Comparison of ENCODE assay signal across 17 cellular contexts in genomic region chr4:124939908-124940307, GRCh38.
DNase-seq lines count a peak whose midpoint lies in the region; ATAC-seq, FAIRE-seq and TF ChIP-seq lines count a peak whose summit lies in the region.
"Had no signal": no experiment of that assay in that cellular context is flagged by ENCODE, and none has a peak within 500 bp of the region (broad histone marks: within the 10 kb centered on the region; RNA-seq: fewer than 3 reads in every experiment).

No MANE protein-coding gene starts in this region.

- peak overlapping the region; percentile 3 for H3K4me2 ChIP-seq in astrocyte (ENCODE audit: low read length)

- no peaks in the 10 kb centered on the region for H3K9me3 ChIP-seq in heart right ventricle
- no peaks in the 10 kb centered on the region for H3K9me3 ChIP-seq in astrocyte (ENCODE audit: insufficient read depth, low read depth, low read length)
- H3K9me3 ChIP-seq in left lung = no peaks in the 10 kb centered on the region
- H3K9me3 ChIP-seq: lower lobe of right lung had no signal

- intact Hi-C loops in heart right ventricle (cut with DNase I) (loop anchor here in 6 of 10 donors (5.0 to 10.0 kb wide), 2 partner anchors 225 to 228 kb away; partner anchors contain the start of gene ANKRD50 (in 6 of the 6)), Right ventricle myocardium superior (cut with DNase I) (no loop called here), left lung (cut with DNase I) (no loop called here)

- H4K20me1 ChIP-seq in astrocyte (ENCODE audit: insufficient read depth, low read length) = no peaks in the 10 kb centered on the region

- H3K4me3 ChIP-seq in heart right ventricle = no peak overlapping the region
- no peak overlapping the region for H3K4me3 ChIP-seq in astrocyte (ENCODE audit: insufficient read depth, low read depth, low read length)
- no peak overlapping the region for H3K4me3 ChIP-seq in left lung
- H3K4me3 ChIP-seq: lower lobe of right lung had no signal

- peaks cover 0 to 53% (median 33%) of the 10 kb centered on the region in 9 donors for H3K4me1 ChIP-seq in heart right ventricle
- peaks cover 22% of the 10 kb centered on the region for H3K4me1 ChIP-seq in astrocyte (ENCODE audit: insufficient read depth, low read length)
- H3K4me1 ChIP-seq in left lung = peaks cover 3% of the 10 kb centered on the region in 2 donors

- H3K27me3 ChIP-seq in heart right ventricle (no peaks in the 10 kb centered on the region), astrocyte (ENCODE audit: insufficient read depth, low read length) (no peaks in the 10 kb centered on the region), left lung (no peaks in the 10 kb centered on the region)

- no peaks in the 10 kb centered on the region for H3K9me3 Mint-ChIP-seq in astrocyte (ENCODE audit: unreplicated experiment)
- H3K9me3 Mint-ChIP-seq in activated naive CD8-positive, alpha-beta T cell treated with anti-CD3 and anti-CD28 coated beads for 36 hours = peaks cover 2% of the 10 kb centered on the region

- ATAC-seq in heart right ventricle = no peak
- no peak for ATAC-seq in Right ventricle myocardium superior (ENCODE audit: poor library complexity)
- ATAC-seq in left lung = peak; percentile 51
- ATAC-seq in HG03439 (IDR thresholded peaks at IDR 0.05; ENCODE audit: unreplicated experiment) = no peak
- no peak for ATAC-seq in GM21447 (IDR thresholded peaks at IDR 0.05; ENCODE audit: unreplicated experiment)
- ATAC-seq in GM21737 (IDR thresholded peaks at IDR 0.05; ENCODE audit: unreplicated experiment) = no peak
- ATAC-seq: natural killer cell treated with Interleukin-12 subunit alpha and Interleukin-12 subunit beta and Interleukin-15 and Interleukin-18, amount 100 ng/mL, for 72 hours; stimulated activated naive B cell treated with anti-CD40 and anti-IgM and Interleukin-4, amounts not matched to agents 10 μg/mL and 1 μg/mL and 100 μg/mL, for 72 hours had no signal

- H3K36me3 ChIP-seq in heart right ventricle = no peaks in the 10 kb centered on the region
- H3K36me3 ChIP-seq in astrocyte (ENCODE audit: insufficient read depth, low read length) = no peaks in the 10 kb centered on the region
- no peaks in the 10 kb centered on the region for H3K36me3 ChIP-seq in left lung
- H3K36me3 ChIP-seq: lower lobe of right lung had no signal

- no peak overlapping the region for H3K4me3 Mint-ChIP-seq in astrocyte (ENCODE audit: unreplicated experiment)
- no peak overlapping the region for H3K4me3 Mint-ChIP-seq in activated naive CD8-positive, alpha-beta T cell treated with anti-CD3 and anti-CD28 coated beads for 36 hours
- H3K4me3 Mint-ChIP-seq: CD4-positive, alpha-beta memory T cell; natural killer cell treated with Interleukin-12 subunit alpha and Interleukin-12 subunit beta and Interleukin-15 and Interleukin-18, amount 100 ng/mL, for 72 hours; stimulated activated naive B cell treated with anti-CD40 and anti-IgM and Interleukin-4, amounts not matched to agents 10 μg/mL and 1 μg/mL and 100 μg/mL, for 72 hours had no signal

- H3K27ac Mint-ChIP-seq in astrocyte (ENCODE audit: unreplicated experiment) = no peak overlapping the region
- no peak overlapping the region for H3K27ac Mint-ChIP-seq in activated naive CD8-positive, alpha-beta T cell treated with anti-CD3 and anti-CD28 coated beads for 36 hours
- H3K27ac Mint-ChIP-seq: CD4-positive, alpha-beta memory T cell; natural killer cell treated with Interleukin-12 subunit alpha and Interleukin-12 subunit beta and Interleukin-15 and Interleukin-18, amount 100 ng/mL, for 72 hours; stimulated activated naive B cell treated with anti-CD40 and anti-IgM and Interleukin-4, amounts not matched to agents 10 μg/mL and 1 μg/mL and 100 μg/mL, for 72 hours had no signal

- H3K36me3 Mint-ChIP-seq in astrocyte (ENCODE audit: low read depth, unreplicated experiment) = no peaks in the 10 kb centered on the region
- no peaks in the 10 kb centered on the region for H3K36me3 Mint-ChIP-seq in activated naive CD8-positive, alpha-beta T cell treated with anti-CD3 and anti-CD28 coated beads for 36 hours
- H3K36me3 Mint-ChIP-seq: CD4-positive, alpha-beta memory T cell; natural killer cell treated with Interleukin-12 subunit alpha and Interleukin-12 subunit beta and Interleukin-15 and Interleukin-18, amount 100 ng/mL, for 72 hours; stimulated activated naive B cell treated with anti-CD40 and anti-IgM and Interleukin-4, amounts not matched to agents 10 μg/mL and 1 μg/mL and 100 μg/mL, for 72 hours had no signal

- H3K4me1 Mint-ChIP-seq in astrocyte (ENCODE audit: low read depth, unreplicated experiment) = peaks cover 23% of the 10 kb centered on the region
- H3K4me1 Mint-ChIP-seq in activated naive CD8-positive, alpha-beta T cell treated with anti-CD3 and anti-CD28 coated beads for 36 hours = no peaks in the 10 kb centered on the region
- H3K4me1 Mint-ChIP-seq: CD4-positive, alpha-beta memory T cell; stimulated activated naive B cell treated with anti-CD40 and anti-IgM and Interleukin-4, amounts not matched to agents 10 μg/mL and 1 μg/mL and 100 μg/mL, for 72 hours had no signal

- H3K27ac ChIP-seq in heart right ventricle = peak overlapping the region in 6 of 10 donors; percentile 32 to 71 (median 50)
- peak overlapping the region; percentile 78 for H3K27ac ChIP-seq in astrocyte (ENCODE audit: low read depth, low read length)
- H3K27ac ChIP-seq in left lung = peak overlapping the region; percentile 24 to 33
- H3K27ac ChIP-seq: lower lobe of right lung had no signal

- no peak for FAIRE-seq in astrocyte (lab: Jason Lieb, UNC)
- FAIRE-seq: colon had no signal

- no peak overlapping the region for H3K9ac ChIP-seq in astrocyte (ENCODE audit: low read length)

- no peaks in the 10 kb centered on the region for H3K79me2 ChIP-seq in astrocyte (ENCODE audit: insufficient read depth, low read length)

- H3K27me3 Mint-ChIP-seq in astrocyte (ENCODE audit: low read depth, unreplicated experiment) = no peaks in the 10 kb centered on the region
- no peaks in the 10 kb centered on the region for H3K27me3 Mint-ChIP-seq in activated naive CD8-positive, alpha-beta T cell treated with anti-CD3 and anti-CD28 coated beads for 36 hours
- H3K27me3 Mint-ChIP-seq: CD4-positive, alpha-beta memory T cell; natural killer cell treated with Interleukin-12 subunit alpha and Interleukin-12 subunit beta and Interleukin-15 and Interleukin-18, amount 100 ng/mL, for 72 hours; stimulated activated naive B cell treated with anti-CD40 and anti-IgM and Interleukin-4, amounts not matched to agents 10 μg/mL and 1 μg/mL and 100 μg/mL, for 72 hours had no signal

- TF ChIP-seq CTCF in heart right ventricle (IDR thresholded peaks at IDR 0.05) (no peak), astrocyte (IDR thresholded peaks at IDR 0.05; ENCODE audit: insufficient read depth, low read depth, low read length) (no peak), left lung (IDR thresholded peaks at IDR 0.05) (no peak)

- H2AFZ ChIP-seq in astrocyte (ENCODE audit: low read depth, low read length) = no peak overlapping the region

- WGBS in heart right ventricle, 2 donors = 43 to 67% methylated on average over 1 of the region's 1 CpG

- DNase-seq in heart right ventricle (no peak), Right ventricle myocardium superior (no peak), astrocyte (ENCODE audit: low read depth) (no peak), left lung (no peak)
- no peak for DNase-seq in activated naive CD8-positive, alpha-beta T cell treated with anti-CD3 and anti-CD28 coated beads for 36 hours
- DNase-seq: activated CD4-positive, alpha-beta T cell treated with anti-CD3 and anti-CD28 coated beads for 48 hours; activated naive CD4-positive, alpha-beta T cell; aorta; CD4-positive, alpha-beta memory T cell; lower lobe of right lung; NCI-H187; stimulated activated naive B cell treated with anti-CD40 and anti-IgM and Interleukin-4, amounts not matched to agents 10 μg/mL and 1 μg/mL and 100 μg/mL, for 72 hours had no signal

Comparison
In these comparisons a context has a peak if more than half of its experiments do, and no peak if none do; other contexts are left out.
1. intact Hi-C loops: an anchor here in heart right ventricle (5.0 to 10.0 kb wide); none called in Right ventricle myocardium superior and left lung.